8 cellular contexts compared by ENCODE assay signal in genomic region chr14:81400202-81400678, GRCh38. TPM values are rescaled to one million over a fixed set of nuclear protein-coding genes. Genes with fewer than 3 reads are reported as not detected.
DNase-seq lines count a peak whose midpoint lies in the region; ATAC-seq and TF ChIP-seq lines count a peak whose summit lies in the region.

Gene STON2, minus strand, starts transcription at chr14:81400324. Its CDS starts 1,942 bp downstream, at chr14:81398382.

- peak; percentile 16 to 29 for ATAC-seq in lower lobe of right lung
- no peak for ATAC-seq in HG03520 (IDR thresholded peaks at IDR 0.05; ENCODE audit: unreplicated experiment)

- H3K9me3 ChIP-seq in lower lobe of right lung = no peaks in the 10 kb centered on the region

- H3K36me3 ChIP-seq in lower lobe of right lung = no peaks in the 10 kb centered on the region

- H3K4me3 ChIP-seq in astrocyte of the spinal cord (ENCODE audit: low read depth, low read length) (no peak within 1 kb of the TSS), lower lobe of right lung (no peak within 1 kb of the TSS)

- in situ Hi-C loops in astrocyte of the spinal cord (cut with HindIII; ENCODE audit: low sequenced_read_pairs) = no loop called here

- peaks cover 17% of the 10 kb centered on the region for H3K4me1 ChIP-seq in lower lobe of right lung

- H3K27me3 ChIP-seq in lower lobe of right lung (ENCODE audit: low read depth) = peaks cover 4% of the 10 kb centered on the region

- TF ChIP-seq CTCF in astrocyte of the spinal cord (IDR thresholded peaks at IDR 0.05; ENCODE audit: low read depth, low read length) = no peak
- no peak for TF ChIP-seq CTCF in lower lobe of right lung (IDR thresholded peaks at IDR 0.05)

- DNase-seq in NCI-H2196 (lab: John Stamatoyannopoulos, UW; ENCODE audit: unreplicated experiment) (peak; percentile 29), NCI-H2196 treated with DMSO at 0.1 percent for 48 hours (lab: John Stamatoyannopoulos, UW; ENCODE audit: unreplicated experiment) (no peak), NCI-H2107 treated with DMSO at 0.1 percent for 48 hours (lab: John Stamatoyannopoulos, UW; ENCODE audit: unreplicated experiment) (peak; percentile 85), astrocyte of the spinal cord (ENCODE audit: low read depth, low spot score) (peak; percentile 75), lower lobe of right lung (no peak), ureter (ENCODE audit: low spot score) (no peak), NCI-H1436 (lab: John Stamatoyannopoulos, UW) (no peak)

- peak within 1 kb of the TSS; percentile 44 for H3K27ac ChIP-seq in lower lobe of right lung

- intact Hi-C loops in lower lobe of right lung (cut with DNase I) = no loop called here

RNA-seq across cellular contexts. Expression of gene STON2, which starts in this region (rescaled TPM):
- 34.3 TPM for total RNA-seq in lower lobe of right lung
- total RNA-seq in ureter = 61.4 TPM

Comparison
In these comparisons a context has a peak if more than half of its experiments do, and no peak if none do; other contexts are left out.
1. DNase-seq: peak in NCI-H2196 (single experiment), NCI-H2107 treated with DMSO at 0.1 percent for 48 hours (single experiment) and astrocyte of the spinal cord (single experiment); none in NCI-H2196 treated with DMSO at 0.1 percent for 48 hours (single experiment), lower lobe of right lung (single experiment), ureter (single experiment) and NCI-H1436 (single experiment).